Comparison of ENCODE assay signal across 29 cellular contexts in the genomic region with DNA sequence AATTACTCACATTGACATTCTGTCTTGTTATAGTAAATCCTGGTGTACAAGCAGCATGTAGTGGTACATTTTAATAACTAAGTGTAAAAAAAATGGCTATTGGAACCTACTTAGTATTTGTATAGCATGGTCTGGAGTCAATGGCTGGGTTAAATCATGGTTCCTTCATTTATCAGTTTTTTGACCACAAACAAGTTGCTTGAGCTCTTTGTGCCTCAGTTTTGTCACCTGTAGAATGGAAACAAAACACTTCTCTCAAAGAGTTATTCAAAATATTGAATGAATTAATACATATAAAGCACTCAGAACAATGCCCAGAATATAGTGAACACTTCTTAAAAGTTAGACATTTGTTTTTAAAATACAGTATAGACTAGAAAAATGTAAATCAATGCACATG.
DNase-seq lines count a peak whose midpoint lies in the region; ATAC-seq, FAIRE-seq and TF ChIP-seq lines count a peak whose summit lies in the region.
"Had no signal": no experiment of that assay in that cellular context is flagged by ENCODE, and none has a peak within 500 bp of the region (broad histone marks: within the 10 kb centered on the region; RNA-seq: fewer than 3 reads in every experiment).

No MANE protein-coding gene starts in this region.

- H3K27me3 ChIP-seq in H1 (replicated peaks in 1 of 4; ENCODE audit: control insufficient read depth in 3 of 4, extremely low read depth in 1 of 4, insufficient read depth in 3 of 4, low read length in 3 of 4): no peaks in the 10 kb centered on the region
- H3K27me3 ChIP-seq: BE2C; BLaER1; BLaER1 treated with 17β-estradiol and CSF1 and Interleukin-3, amounts not matched to agents 10 nM and 100 nM had no signal

- no peak overlapping the region for H2BK15ac ChIP-seq in H1 (ENCODE audit: low read length)

- no peak overlapping the region for H2BK120ac ChIP-seq in H1 (replicated peaks; ENCODE audit: low read depth, low read length)

- no peak overlapping the region for H2AFZ ChIP-seq in H1 (ENCODE audit: low read length)

- H3K9me3 ChIP-seq in H1 (ENCODE audit: insufficient read depth in 2 of 2, low read depth in 1 of 2, low read length in 1 of 2): no peaks in the 10 kb centered on the region
- H3K9me3 ChIP-seq: A549; BE2C; BLaER1; BLaER1 treated with 17β-estradiol and CSF1 and Interleukin-3, amounts not matched to agents 10 nM and 100 nM; Caco-2 had no signal

- peaks cover 0 to 8% (median 2%) of the 10 kb centered on the region in 4 experiments; a peak in 3 of 7 replicates for H3K4me1 ChIP-seq in H1 (replicated peaks in 1 of 4; ENCODE audit: control insufficient read depth in 3 of 4, insufficient read depth in 4 of 4, low read length in 3 of 4)
- H3K4me1 ChIP-seq: A549, BLaER1, Caco-2 had no signal

- no peak for TF ChIP-seq RAD21 in H1 (IDR thresholded peaks at IDR 0.05 in 1 of 2, conservative IDR thresholded peaks at IDR 0.05 in 1 of 2; ENCODE audit: low read depth in 2 of 2, low read length in 2 of 2)

- no peak for ATAC-seq in HG02623 (IDR thresholded peaks at IDR 0.05; ENCODE audit: unreplicated experiment)
- ATAC-seq: A549; CD8-positive, alpha-beta T cell had no signal

- no peaks in the 10 kb centered on the region for H4K20me1 ChIP-seq in H1 (replicated peaks in 1 of 2; ENCODE audit: control insufficient read depth in 1 of 2, insufficient read depth in 2 of 2, low read length in 2 of 2)
- H4K20me1 ChIP-seq: BLaER1; BLaER1 treated with 17β-estradiol and CSF1 and Interleukin-3, amounts not matched to agents 10 nM and 100 nM had no signal

- no peak overlapping the region for H3K18ac ChIP-seq in H1 (ENCODE audit: extremely low read depth, low read length)

- H3K4ac ChIP-seq in H1 (replicated peaks; ENCODE audit: insufficient read length, low read depth, low read length): no peak overlapping the region

- FAIRE-seq in H1 (lab: Jason Lieb, UNC): no peak
- FAIRE-seq: A204.1, A549, D721Med had no signal

- TF ChIP-seq POLR2A in H1 (IDR thresholded peaks at IDR 0.05; ENCODE audit: control extremely low read depth in 1 of 2, low read depth in 2 of 2, low read length in 2 of 2): no peak

- H3K4me3 ChIP-seq in H1 (ENCODE audit: extremely low read depth in 1 of 4, insufficient read depth in 2 of 4, low read depth in 3 of 4, low read length in 4 of 4): no peak overlapping the region
- H3K4me3 ChIP-seq: A549; BLaER1; BLaER1 treated with 17β-estradiol and CSF1 and Interleukin-3, amounts not matched to agents 10 nM and 100 nM had no signal

- no peak overlapping the region for H3K27ac ChIP-seq in H1 (ENCODE audit: low read depth, low read length)
- H3K27ac ChIP-seq: 22Rv1; A549; BLaER1; BLaER1 treated with 17β-estradiol and CSF1 and Interleukin-3, amounts not matched to agents 10 nM and 100 nM; C4-2B had no signal

- no peak overlapping the region for H4K8ac ChIP-seq in H1 (ENCODE audit: extremely low read depth, insufficient read depth, low read length)

- no peak overlapping the region for H3K4me2 ChIP-seq in H1 (ENCODE audit: insufficient read depth in 1 of 2, low read depth in 2 of 2, low read length in 2 of 2)
- H3K4me2 ChIP-seq: A549; BLaER1; BLaER1 treated with 17β-estradiol and CSF1 and Interleukin-3, amounts not matched to agents 10 nM and 100 nM had no signal

- H2AK5ac ChIP-seq in H1 (ENCODE audit: low read depth, low read length): no peak overlapping the region

- no peak for DNase-seq in H1 (ENCODE audit: low read depth in 1 of 2, low spot score in 2 of 2)
- DNase-seq: 8988T; ACHN; AML-193; BE2C; C1 segment of cervical spinal cord; Caco-2; Calu3; CD4-positive, alpha-beta memory T cell; CD4-positive, alpha-beta T cell; CD4-positive, CD25-positive, alpha-beta regulatory T cell; CD8-positive, alpha-beta memory T cell; CD8-positive, alpha-beta T cell; COR-L47; DMS 273 treated with DMSO at 0.1 percent for 48 hours; DMS153; DMS53; DMS79; DMS79 treated with DMSO at 0.1 percent for 48 hours; DND-41; EL had no signal

- TF ChIP-seq EP300 in H1 (IDR thresholded peaks at IDR 0.05; ENCODE audit: borderline replicate concordance in 1 of 2, low read depth in 2 of 2, low read length in 2 of 2): no peak

- H3K14ac ChIP-seq in H1 (ENCODE audit: insufficient read length): no peak overlapping the region

- H4K5ac ChIP-seq in H1 (ENCODE audit: insufficient read length, low read depth, low read length): no peak overlapping the region

- H2BK12ac ChIP-seq in H1 (ENCODE audit: low read depth, low read length): no peak overlapping the region

- no peak overlapping the region for H4K91ac ChIP-seq in H1 (replicated peaks; ENCODE audit: insufficient read length, low read length)

- H3K56ac ChIP-seq in H1 (replicated peaks; ENCODE audit: insufficient read length, low read depth, low read length): no peak overlapping the region

- no peaks in the 10 kb centered on the region for H3K79me1 ChIP-seq in H1 (ENCODE audit: low read depth, low read length)

- TF ChIP-seq CTCF in H1 (IDR thresholded peaks at IDR 0.05; ENCODE audit: control extremely low read depth in 1 of 3, insufficient read depth in 1 of 3, low read depth in 1 of 3, low read length in 3 of 3): no peak

- no peak overlapping the region for H2BK20ac ChIP-seq in H1 (ENCODE audit: low read length)

- no peak overlapping the region for H2BK5ac ChIP-seq in H1 (ENCODE audit: low read depth, low read length)

- H3K23me2 ChIP-seq in H1 (ENCODE audit: low read depth, low read length): no peaks in the 10 kb centered on the region

- CTCF ChIA-PET in H1 (lab: Charles Lee; ENCODE audit: partially characterized antibody): no interaction called here

- no peaks in the 10 kb centered on the region for H3K36me3 ChIP-seq in H1 (ENCODE audit: control insufficient read depth in 2 of 4, insufficient read depth in 4 of 4, low read length in 3 of 4)
- H3K36me3 ChIP-seq: BE2C; BLaER1; BLaER1 treated with 17β-estradiol and CSF1 and Interleukin-3, amounts not matched to agents 10 nM and 100 nM had no signal

- POLR2A ChIA-PET in H1 (lab: Charles Lee; ENCODE audit: partially characterized antibody): interaction anchor here (3.5 kb wide), 1 partner anchor 15 kb away, joined by 12 read pairs; no protein-coding TSS in a partner anchor

- H3K79me2 ChIP-seq in H1 (ENCODE audit: control insufficient read depth in 1 of 2, insufficient read depth in 2 of 2, low read length in 2 of 2): peaks cover 0 to 41% of the 10 kb centered on the region in 2 experiments; a peak in 2 of 4 replicates

- H3K23ac ChIP-seq in H1 (ENCODE audit: insufficient read length): no peak overlapping the region

- H3K9ac ChIP-seq in H1 (replicated peaks in 1 of 4; ENCODE audit: extremely low read depth in 1 of 4, low read depth in 3 of 4, low read length in 3 of 4): no peak overlapping the region
- H3K9ac ChIP-seq: BLaER1; BLaER1 treated with 17β-estradiol and CSF1 and Interleukin-3, amounts not matched to agents 10 nM and 100 nM had no signal

TF ChIP-seq in H1, 55 proteins besides CTCF, POLR2A, EP300 and RAD21:
- TF ChIP-seq KDM1A (IDR thresholded peaks at IDR 0.05; ENCODE audit: borderline replicate concordance, low read length) (0 out of 2 replicates have a peak, but pooled peaks have one; percentile 56), TCF12 (IDR thresholded peaks at IDR 0.05; ENCODE audit: low read depth, low read length) (no peak), HDAC2 (IDR thresholded peaks at IDR 0.05; ENCODE audit: borderline replicate concordance in 1 of 2, low read depth in 2 of 2, low read length in 2 of 2) (peak in 1 of 2 experiments; percentile 65; a peak in 1 of 4 replicates), KDM5A (IDR thresholded peaks at IDR 0.05; ENCODE audit: low read length) (no peak), JUN (IDR thresholded peaks at IDR 0.05; ENCODE audit: low read depth, low read length) (no peak), SUZ12 (IDR thresholded peaks at IDR 0.05; ENCODE audit: low read length) (no peak), YY1 (IDR thresholded peaks at IDR 0.05; ENCODE audit: low read depth, low read length) (no peak)
